ENCODE assay signal across 1 cellular context in the genomic region with DNA sequence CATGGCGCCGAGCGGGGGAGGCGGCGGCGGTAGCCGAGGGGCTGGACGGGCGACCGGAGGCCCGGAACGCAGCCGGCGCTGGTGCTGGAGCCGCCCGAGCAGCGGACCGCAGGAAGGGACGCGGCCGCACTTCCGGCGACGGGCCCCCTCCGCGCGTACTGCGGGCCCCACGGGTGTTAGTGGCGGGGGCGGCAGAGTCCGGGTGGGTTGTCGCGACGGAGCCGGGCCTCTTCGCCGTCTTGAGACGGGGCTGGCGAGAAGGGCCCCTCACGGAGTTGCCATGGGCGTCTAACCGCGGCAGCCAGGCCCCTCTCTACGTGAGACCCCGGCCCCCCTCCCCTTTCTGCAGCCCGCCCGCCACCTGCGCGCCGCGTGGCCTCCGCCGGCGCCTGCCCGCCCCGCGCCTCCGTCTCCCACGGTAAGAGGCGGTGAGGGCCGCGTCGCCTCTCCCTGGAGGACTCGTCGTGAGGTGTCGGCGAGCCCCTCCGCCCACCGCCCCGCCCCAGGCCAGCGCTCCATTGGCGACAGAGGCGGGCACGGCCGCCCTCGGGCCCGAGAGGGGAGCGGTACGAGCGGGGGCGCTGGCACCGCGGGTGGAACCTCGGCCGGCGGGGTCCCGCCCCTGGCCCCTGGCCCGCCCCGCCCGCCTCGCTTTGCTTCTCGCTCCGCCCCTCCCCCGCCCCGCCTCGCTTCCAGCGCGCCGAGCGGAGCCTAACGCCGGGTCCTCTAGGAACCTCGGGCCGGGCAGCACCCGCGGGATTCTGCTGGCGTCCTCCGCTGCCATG.
TF ChIP-seq lines count a peak whose summit lies in the region.

A gene with protein sequence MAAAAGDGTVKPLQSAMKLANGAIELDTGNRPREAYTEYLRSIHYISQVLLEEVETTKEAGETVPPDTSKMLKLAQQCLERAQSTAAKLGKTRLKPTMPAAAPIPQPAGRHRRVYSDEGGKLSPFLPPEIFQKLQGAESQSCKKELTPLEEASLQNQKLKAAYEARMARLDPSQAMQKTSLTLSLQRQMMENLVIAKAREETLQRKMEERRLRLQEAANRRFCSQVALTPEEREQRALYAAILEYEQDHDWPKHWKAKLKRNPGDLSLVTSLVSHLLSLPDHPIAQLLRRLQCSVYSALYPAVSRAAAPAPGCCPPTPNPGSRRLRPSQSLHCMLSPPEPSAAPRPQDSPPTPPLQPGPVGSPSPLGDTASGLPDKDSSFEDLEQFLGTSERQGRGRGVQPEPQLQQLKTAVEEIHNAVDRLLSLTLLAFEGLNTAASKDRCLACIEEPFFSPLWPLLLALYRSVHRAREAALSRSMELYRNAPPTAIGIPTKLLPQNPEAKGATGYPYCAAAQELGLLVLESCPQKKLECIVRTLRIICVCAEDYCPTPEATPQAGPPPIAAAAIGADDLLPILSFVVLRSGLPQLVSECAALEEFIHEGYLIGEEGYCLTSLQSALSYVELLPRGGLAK (minus strand): TSS at position 40 of the 785 bp plus-strand sequence. CDS start 37 bp downstream, at position 3.
A gene with protein sequence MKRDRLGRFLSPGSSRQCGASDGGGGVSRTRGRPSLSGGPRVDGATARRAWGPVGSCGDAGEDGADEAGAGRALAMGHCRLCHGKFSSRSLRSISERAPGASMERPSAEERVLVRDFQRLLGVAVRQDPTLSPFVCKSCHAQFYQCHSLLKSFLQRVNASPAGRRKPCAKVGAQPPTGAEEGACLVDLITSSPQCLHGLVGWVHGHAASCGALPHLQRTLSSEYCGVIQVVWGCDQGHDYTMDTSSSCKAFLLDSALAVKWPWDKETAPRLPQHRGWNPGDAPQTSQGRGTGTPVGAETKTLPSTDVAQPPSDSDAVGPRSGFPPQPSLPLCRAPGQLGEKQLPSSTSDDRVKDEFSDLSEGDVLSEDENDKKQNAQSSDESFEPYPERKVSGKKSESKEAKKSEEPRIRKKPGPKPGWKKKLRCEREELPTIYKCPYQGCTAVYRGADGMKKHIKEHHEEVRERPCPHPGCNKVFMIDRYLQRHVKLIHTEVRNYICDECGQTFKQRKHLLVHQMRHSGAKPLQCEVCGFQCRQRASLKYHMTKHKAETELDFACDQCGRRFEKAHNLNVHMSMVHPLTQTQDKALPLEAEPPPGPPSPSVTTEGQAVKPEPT (plus strand): TSS at position 679 of the 785 bp plus-strand sequence. CDS start 104 bp downstream, at position 783.

TF ChIP-seq in K562, 482 proteins besides CTCF, POLR2A, EP300 and RAD21 (continued from another document and continues in another):
- TF ChIP-seq, protein P1, sequence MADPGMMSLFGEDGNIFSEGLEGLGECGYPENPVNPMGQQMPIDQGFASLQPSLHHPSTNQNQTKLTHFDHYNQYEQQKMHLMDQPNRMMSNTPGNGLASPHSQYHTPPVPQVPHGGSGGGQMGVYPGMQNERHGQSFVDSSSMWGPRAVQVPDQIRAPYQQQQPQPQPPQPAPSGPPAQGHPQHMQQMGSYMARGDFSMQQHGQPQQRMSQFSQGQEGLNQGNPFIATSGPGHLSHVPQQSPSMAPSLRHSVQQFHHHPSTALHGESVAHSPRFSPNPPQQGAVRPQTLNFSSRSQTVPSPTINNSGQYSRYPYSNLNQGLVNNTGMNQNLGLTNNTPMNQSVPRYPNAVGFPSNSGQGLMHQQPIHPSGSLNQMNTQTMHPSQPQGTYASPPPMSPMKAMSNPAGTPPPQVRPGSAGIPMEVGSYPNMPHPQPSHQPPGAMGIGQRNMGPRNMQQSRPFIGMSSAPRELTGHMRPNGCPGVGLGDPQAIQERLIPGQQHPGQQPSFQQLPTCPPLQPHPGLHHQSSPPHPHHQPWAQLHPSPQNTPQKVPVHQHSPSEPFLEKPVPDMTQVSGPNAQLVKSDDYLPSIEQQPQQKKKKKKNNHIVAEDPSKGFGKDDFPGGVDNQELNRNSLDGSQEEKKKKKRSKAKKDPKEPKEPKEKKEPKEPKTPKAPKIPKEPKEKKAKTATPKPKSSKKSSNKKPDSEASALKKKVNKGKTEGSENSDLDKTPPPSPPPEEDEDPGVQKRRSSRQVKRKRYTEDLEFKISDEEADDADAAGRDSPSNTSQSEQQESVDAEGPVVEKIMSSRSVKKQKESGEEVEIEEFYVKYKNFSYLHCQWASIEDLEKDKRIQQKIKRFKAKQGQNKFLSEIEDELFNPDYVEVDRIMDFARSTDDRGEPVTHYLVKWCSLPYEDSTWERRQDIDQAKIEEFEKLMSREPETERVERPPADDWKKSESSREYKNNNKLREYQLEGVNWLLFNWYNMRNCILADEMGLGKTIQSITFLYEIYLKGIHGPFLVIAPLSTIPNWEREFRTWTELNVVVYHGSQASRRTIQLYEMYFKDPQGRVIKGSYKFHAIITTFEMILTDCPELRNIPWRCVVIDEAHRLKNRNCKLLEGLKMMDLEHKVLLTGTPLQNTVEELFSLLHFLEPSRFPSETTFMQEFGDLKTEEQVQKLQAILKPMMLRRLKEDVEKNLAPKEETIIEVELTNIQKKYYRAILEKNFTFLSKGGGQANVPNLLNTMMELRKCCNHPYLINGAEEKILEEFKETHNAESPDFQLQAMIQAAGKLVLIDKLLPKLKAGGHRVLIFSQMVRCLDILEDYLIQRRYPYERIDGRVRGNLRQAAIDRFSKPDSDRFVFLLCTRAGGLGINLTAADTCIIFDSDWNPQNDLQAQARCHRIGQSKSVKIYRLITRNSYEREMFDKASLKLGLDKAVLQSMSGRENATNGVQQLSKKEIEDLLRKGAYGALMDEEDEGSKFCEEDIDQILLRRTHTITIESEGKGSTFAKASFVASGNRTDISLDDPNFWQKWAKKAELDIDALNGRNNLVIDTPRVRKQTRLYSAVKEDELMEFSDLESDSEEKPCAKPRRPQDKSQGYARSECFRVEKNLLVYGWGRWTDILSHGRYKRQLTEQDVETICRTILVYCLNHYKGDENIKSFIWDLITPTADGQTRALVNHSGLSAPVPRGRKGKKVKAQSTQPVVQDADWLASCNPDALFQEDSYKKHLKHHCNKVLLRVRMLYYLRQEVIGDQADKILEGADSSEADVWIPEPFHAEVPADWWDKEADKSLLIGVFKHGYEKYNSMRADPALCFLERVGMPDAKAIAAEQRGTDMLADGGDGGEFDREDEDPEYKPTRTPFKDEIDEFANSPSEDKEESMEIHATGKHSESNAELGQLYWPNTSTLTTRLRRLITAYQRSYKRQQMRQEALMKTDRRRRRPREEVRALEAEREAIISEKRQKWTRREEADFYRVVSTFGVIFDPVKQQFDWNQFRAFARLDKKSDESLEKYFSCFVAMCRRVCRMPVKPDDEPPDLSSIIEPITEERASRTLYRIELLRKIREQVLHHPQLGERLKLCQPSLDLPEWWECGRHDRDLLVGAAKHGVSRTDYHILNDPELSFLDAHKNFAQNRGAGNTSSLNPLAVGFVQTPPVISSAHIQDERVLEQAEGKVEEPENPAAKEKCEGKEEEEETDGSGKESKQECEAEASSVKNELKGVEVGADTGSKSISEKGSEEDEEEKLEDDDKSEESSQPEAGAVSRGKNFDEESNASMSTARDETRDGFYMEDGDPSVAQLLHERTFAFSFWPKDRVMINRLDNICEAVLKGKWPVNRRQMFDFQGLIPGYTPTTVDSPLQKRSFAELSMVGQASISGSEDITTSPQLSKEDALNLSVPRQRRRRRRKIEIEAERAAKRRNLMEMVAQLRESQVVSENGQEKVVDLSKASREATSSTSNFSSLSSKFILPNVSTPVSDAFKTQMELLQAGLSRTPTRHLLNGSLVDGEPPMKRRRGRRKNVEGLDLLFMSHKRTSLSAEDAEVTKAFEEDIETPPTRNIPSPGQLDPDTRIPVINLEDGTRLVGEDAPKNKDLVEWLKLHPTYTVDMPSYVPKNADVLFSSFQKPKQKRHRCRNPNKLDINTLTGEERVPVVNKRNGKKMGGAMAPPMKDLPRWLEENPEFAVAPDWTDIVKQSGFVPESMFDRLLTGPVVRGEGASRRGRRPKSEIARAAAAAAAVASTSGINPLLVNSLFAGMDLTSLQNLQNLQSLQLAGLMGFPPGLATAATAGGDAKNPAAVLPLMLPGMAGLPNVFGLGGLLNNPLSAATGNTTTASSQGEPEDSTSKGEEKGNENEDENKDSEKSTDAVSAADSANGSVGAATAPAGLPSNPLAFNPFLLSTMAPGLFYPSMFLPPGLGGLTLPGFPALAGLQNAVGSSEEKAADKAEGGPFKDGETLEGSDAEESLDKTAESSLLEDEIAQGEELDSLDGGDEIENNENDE (IDR thresholded peaks at IDR 0.05; ENCODE audit: low read depth, low read length), result peak; percentile 25
- TF ChIP-seq ZC3H4 (CRISPR knock-in tag; IDR thresholded peaks at IDR 0.05; ENCODE audit: borderline replicate concordance) (no peak; the same call in 1 of the 2 replicates), KHSRP (IDR thresholded peaks at IDR 0.05) (no peak), FOXK1 (CRISPR knock-in tag; IDR thresholded peaks at IDR 0.05; ENCODE audit: borderline replicate concordance) (no peak), STAG1 (CRISPR knock-in tag; IDR thresholded peaks at IDR 0.05; ENCODE audit: borderline replicate concordance) (no peak; the same call in 1 of the 2 replicates), NRF1 (conservative IDR thresholded peaks at IDR 0.05 in 1 of 2, IDR thresholded peaks at IDR 0.05 in 1 of 2) (peak in 1 of 2 experiments; percentile 44; a peak in 1 of 4 replicates), ZBTB7A (IDR thresholded peaks at IDR 0.05; ENCODE audit: borderline replicate concordance, control insufficient read depth, low read depth, low read length) (peak; percentile 87), MXI1 (IDR thresholded peaks at IDR 0.05; ENCODE audit: low read depth, low read length) (no peak), CBX2 (IDR thresholded peaks at IDR 0.05; ENCODE audit: insufficient read depth, low read length, poor library complexity, severe bottlenecking) (no peak), ZFP30 (CRISPR knock-in tag; IDR thresholded peaks at IDR 0.05; ENCODE audit: borderline replicate concordance) (no peak), BCL6 (CRISPR knock-in tag; IDR thresholded peaks at IDR 0.05) (no peak), ZNF124 (CRISPR knock-in tag; IDR thresholded peaks at IDR 0.05) (no peak), ADNP (tag; IDR thresholded peaks at IDR 0.05) (no peak), STAT5A (IDR thresholded peaks at IDR 0.05; ENCODE audit: borderline replicate concordance, low read length) (no peak), HLTF (IDR thresholded peaks at IDR 0.05) (no peak), SNRNP70 (optimal IDR thresholded peaks at IDR 0.05; ENCODE audit: low read depth, low read length) (no peak), SAP30 (IDR thresholded peaks at IDR 0.05; ENCODE audit: borderline replicate concordance, insufficient read depth, low read depth, low read length, poor library complexity, severe bottlenecking) (no peak), SRSF3 (IDR thresholded peaks at IDR 0.05; ENCODE audit: insufficient read depth, low read length) (no peak), DIDO1 (tag; IDR thresholded peaks at IDR 0.05; ENCODE audit: low read depth) (no peak)
- TF ChIP-seq, protein P2, sequence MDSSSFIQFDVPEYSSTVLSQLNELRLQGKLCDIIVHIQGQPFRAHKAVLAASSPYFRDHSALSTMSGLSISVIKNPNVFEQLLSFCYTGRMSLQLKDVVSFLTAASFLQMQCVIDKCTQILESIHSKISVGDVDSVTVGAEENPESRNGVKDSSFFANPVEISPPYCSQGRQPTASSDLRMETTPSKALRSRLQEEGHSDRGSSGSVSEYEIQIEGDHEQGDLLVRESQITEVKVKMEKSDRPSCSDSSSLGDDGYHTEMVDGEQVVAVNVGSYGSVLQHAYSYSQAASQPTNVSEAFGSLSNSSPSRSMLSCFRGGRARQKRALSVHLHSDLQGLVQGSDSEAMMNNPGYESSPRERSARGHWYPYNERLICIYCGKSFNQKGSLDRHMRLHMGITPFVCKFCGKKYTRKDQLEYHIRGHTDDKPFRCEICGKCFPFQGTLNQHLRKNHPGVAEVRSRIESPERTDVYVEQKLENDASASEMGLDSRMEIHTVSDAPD (CRISPR knock-in tag; IDR thresholded peaks at IDR 0.05), result no peak
- TF ChIP-seq, protein P3, sequence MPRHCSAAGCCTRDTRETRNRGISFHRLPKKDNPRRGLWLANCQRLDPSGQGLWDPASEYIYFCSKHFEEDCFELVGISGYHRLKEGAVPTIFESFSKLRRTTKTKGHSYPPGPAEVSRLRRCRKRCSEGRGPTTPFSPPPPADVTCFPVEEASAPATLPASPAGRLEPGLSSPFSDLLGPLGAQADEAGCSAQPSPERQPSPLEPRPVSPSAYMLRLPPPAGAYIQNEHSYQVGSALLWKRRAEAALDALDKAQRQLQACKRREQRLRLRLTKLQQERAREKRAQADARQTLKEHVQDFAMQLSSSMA (CRISPR knock-in tag; IDR thresholded peaks at IDR 0.05), result peak; percentile 93
- TF ChIP-seq, protein P4, sequence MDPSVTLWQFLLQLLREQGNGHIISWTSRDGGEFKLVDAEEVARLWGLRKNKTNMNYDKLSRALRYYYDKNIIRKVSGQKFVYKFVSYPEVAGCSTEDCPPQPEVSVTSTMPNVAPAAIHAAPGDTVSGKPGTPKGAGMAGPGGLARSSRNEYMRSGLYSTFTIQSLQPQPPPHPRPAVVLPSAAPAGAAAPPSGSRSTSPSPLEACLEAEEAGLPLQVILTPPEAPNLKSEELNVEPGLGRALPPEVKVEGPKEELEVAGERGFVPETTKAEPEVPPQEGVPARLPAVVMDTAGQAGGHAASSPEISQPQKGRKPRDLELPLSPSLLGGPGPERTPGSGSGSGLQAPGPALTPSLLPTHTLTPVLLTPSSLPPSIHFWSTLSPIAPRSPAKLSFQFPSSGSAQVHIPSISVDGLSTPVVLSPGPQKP (CRISPR knock-in tag; IDR thresholded peaks at IDR 0.05), result no peak
- TF ChIP-seq, protein P5, sequence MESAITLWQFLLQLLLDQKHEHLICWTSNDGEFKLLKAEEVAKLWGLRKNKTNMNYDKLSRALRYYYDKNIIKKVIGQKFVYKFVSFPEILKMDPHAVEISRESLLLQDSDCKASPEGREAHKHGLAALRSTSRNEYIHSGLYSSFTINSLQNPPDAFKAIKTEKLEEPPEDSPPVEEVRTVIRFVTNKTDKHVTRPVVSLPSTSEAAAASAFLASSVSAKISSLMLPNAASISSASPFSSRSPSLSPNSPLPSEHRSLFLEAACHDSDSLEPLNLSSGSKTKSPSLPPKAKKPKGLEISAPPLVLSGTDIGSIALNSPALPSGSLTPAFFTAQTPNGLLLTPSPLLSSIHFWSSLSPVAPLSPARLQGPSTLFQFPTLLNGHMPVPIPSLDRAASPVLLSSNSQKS (CRISPR knock-in tag; IDR thresholded peaks at IDR 0.05), result no peak
- TF ChIP-seq, protein P6, sequence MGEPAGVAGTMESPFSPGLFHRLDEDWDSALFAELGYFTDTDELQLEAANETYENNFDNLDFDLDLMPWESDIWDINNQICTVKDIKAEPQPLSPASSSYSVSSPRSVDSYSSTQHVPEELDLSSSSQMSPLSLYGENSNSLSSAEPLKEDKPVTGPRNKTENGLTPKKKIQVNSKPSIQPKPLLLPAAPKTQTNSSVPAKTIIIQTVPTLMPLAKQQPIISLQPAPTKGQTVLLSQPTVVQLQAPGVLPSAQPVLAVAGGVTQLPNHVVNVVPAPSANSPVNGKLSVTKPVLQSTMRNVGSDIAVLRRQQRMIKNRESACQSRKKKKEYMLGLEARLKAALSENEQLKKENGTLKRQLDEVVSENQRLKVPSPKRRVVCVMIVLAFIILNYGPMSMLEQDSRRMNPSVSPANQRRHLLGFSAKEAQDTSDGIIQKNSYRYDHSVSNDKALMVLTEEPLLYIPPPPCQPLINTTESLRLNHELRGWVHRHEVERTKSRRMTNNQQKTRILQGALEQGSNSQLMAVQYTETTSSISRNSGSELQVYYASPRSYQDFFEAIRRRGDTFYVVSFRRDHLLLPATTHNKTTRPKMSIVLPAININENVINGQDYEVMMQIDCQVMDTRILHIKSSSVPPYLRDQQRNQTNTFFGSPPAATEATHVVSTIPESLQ (CRISPR knock-in tag; IDR thresholded peaks at IDR 0.05), result no peak
